Comparison of ENCODE assay signal across 7 cellular contexts in genomic region chr1:89046318-89047183, GRCh38. TPM values are rescaled to one million over a fixed set of nuclear protein-coding genes. Genes with fewer than 3 reads are reported as not detected.
DNase-seq lines count a peak whose midpoint lies in the region; ATAC-seq lines count a peak whose summit lies in the region.
"Not testable (repeated sequence)": the region's sequence is repeated elsewhere in the genome, so short reads cannot be mapped to it uniquely, and the experiment has no call there.

No MANE protein-coding gene starts in this region.

- in situ Hi-C loops in GM23248 (cut with MboI) = not testable (repeated sequence)

- H4K20me1 ChIP-seq in GM23248 (ENCODE audit: insufficient read depth) = not testable (repeated sequence)

- CTCF ChIA-PET in activated CD4-positive, alpha-beta memory T cell treated with anti-CD3 and anti-CD28 coated beads for 36 hours (lab: Charles Lee) = interaction anchor here (0.6 to 1.6 kb wide), 10 partner anchors 16 to 409 kb away, joined by 3 to 8 read pairs (median 4); partner anchors contain the start of genes GBP1 and GBP3

- H3K9me3 ChIP-seq in GM23248 (ENCODE audit: low read depth) = not testable (repeated sequence)

- peaks cover 16% of the 10 kb centered on the region for H3K9me3 Mint-ChIP-seq in activated CD4-positive, alpha-beta memory T cell treated with anti-CD3 and anti-CD28 coated beads for 36 hours
- not testable (repeated sequence) for H3K9me3 Mint-ChIP-seq in central memory CD8-positive, alpha-beta T cell; natural killer cell treated with Interleukin-12 subunit alpha and Interleukin-12 subunit beta and Interleukin-15 and Interleukin-18, amount 100 ng/mL, for 72 hours

- H3K36me3 ChIP-seq in GM23248 (ENCODE audit: low read depth) = not testable (repeated sequence)

- H3K4me3 ChIP-seq in GM23248 = not testable (repeated sequence)

- not testable (repeated sequence) for H3K4me2 ChIP-seq in GM23248 (ENCODE audit: unreplicated experiment)

- peaks cover 43% of the 10 kb centered on the region for H3K36me3 Mint-ChIP-seq in activated CD4-positive, alpha-beta memory T cell treated with anti-CD3 and anti-CD28 coated beads for 36 hours
- H3K36me3 Mint-ChIP-seq in central memory CD8-positive, alpha-beta T cell (ENCODE audit: insufficient read depth) = peaks cover 19% of the 10 kb centered on the region
- peaks cover 18% of the 10 kb centered on the region for H3K36me3 Mint-ChIP-seq in natural killer cell treated with Interleukin-12 subunit alpha and Interleukin-12 subunit beta and Interleukin-15 and Interleukin-18, amount 100 ng/mL, for 72 hours

- H2AFZ ChIP-seq in GM23248 = not testable (repeated sequence)

- H3K4me1 Mint-ChIP-seq in activated CD4-positive, alpha-beta memory T cell treated with anti-CD3 and anti-CD28 coated beads for 36 hours (ENCODE audit: low read depth); central memory CD8-positive, alpha-beta T cell: not testable (repeated sequence)
- H3K4me1 Mint-ChIP-seq in natural killer cell treated with Interleukin-12 subunit alpha and Interleukin-12 subunit beta and Interleukin-15 and Interleukin-18, amount 100 ng/mL, for 72 hours (ENCODE audit: low read depth in 2 of 2) = peaks cover 6 to 11% of the 10 kb centered on the region in 2 donors

- POLR2A ChIA-PET in activated CD4-positive, alpha-beta memory T cell treated with anti-CD3 and anti-CD28 coated beads for 36 hours (lab: Charles Lee) = interaction anchor here (0.8 to 1.6 kb wide), 8 partner anchors 12 to 404 kb away, joined by 3 to 8 read pairs (median 4); partner anchors contain the start of genes GBP1, GBP3 and GBP4

- not testable (repeated sequence) for H3K4me3 Mint-ChIP-seq in activated CD4-positive, alpha-beta memory T cell treated with anti-CD3 and anti-CD28 coated beads for 36 hours; central memory CD8-positive, alpha-beta T cell; natural killer cell treated with Interleukin-12 subunit alpha and Interleukin-12 subunit beta and Interleukin-15 and Interleukin-18, amount 100 ng/mL, for 72 hours

- not testable (repeated sequence) for H3K4me1 ChIP-seq in GM23248 (ENCODE audit: insufficient read depth)

- H3K79me2 ChIP-seq in GM23248 (ENCODE audit: insufficient read depth) = not testable (repeated sequence)

- not testable (repeated sequence) for H3K27ac ChIP-seq in GM23248

- not testable (repeated sequence) for H3K27me3 ChIP-seq in GM23248 (replicated peaks; ENCODE audit: insufficient read depth)

- H3K27me3 Mint-ChIP-seq in activated CD4-positive, alpha-beta memory T cell treated with anti-CD3 and anti-CD28 coated beads for 36 hours; central memory CD8-positive, alpha-beta T cell; natural killer cell treated with Interleukin-12 subunit alpha and Interleukin-12 subunit beta and Interleukin-15 and Interleukin-18, amount 100 ng/mL, for 72 hours: not testable (repeated sequence)

- not testable (repeated sequence) for H3F3A ChIP-seq in GM23248 (ENCODE audit: insufficient read depth)

- H3K27ac Mint-ChIP-seq in activated CD4-positive, alpha-beta memory T cell treated with anti-CD3 and anti-CD28 coated beads for 36 hours; central memory CD8-positive, alpha-beta T cell (ENCODE audit: low read depth); natural killer cell treated with Interleukin-12 subunit alpha and Interleukin-12 subunit beta and Interleukin-15 and Interleukin-18, amount 100 ng/mL, for 72 hours: not testable (repeated sequence)

- DNase-seq in GM23248 (peak; percentile 3), MV-4-11 (lab: John Stamatoyannopoulos, UW) (peak; percentile 11)
- peak; percentile 50 for DNase-seq in activated CD4-positive, alpha-beta memory T cell treated with anti-CD3 and anti-CD28 coated beads for 36 hours
- not testable (repeated sequence) for DNase-seq in central memory CD8-positive, alpha-beta T cell (ENCODE audit: low spot score in 2 of 2); natural killer cell treated with Interleukin-12 subunit alpha and Interleukin-12 subunit beta and Interleukin-15 and Interleukin-18, amount 100 ng/mL, for 72 hours (ENCODE audit: low spot score)

- not testable (repeated sequence) for H3K9me2 ChIP-seq in GM23248 (ENCODE audit: insufficient read depth)

- intact Hi-C loops in activated CD4-positive, alpha-beta memory T cell treated with anti-CD3 and anti-CD28 coated beads for 36 hours (cut with micrococcal nuclease) = loop anchor here (1.0 to 10.0 kb wide), 4 partner anchors 16 to 558 kb away; partner anchors contain the start of gene GBP3

- ATAC-seq in GM18870 (IDR thresholded peaks at IDR 0.05; ENCODE audit: unreplicated experiment) (peak; percentile 63), HG02885 (IDR thresholded peaks at IDR 0.05; ENCODE audit: poor library complexity, unreplicated experiment) (peak; percentile 70)
- peak; percentile 54 for ATAC-seq in central memory CD8-positive, alpha-beta T cell (replicated peaks; ENCODE audit: extremely low read depth, poor library complexity, severe bottlenecking)
- peak; percentile 91 to 92 for ATAC-seq in natural killer cell treated with Interleukin-12 subunit alpha and Interleukin-12 subunit beta and Interleukin-15 and Interleukin-18, amount 100 ng/mL, for 72 hours

- not testable (repeated sequence) for H3K9ac ChIP-seq in GM23248

- 85 to 91% methylated on average over 6 of the region's 6 CpGs for WGBS in GM23248 (ENCODE audit: low coverage in 1 of 2, low lambda C conversion rate in 2 of 2, missing lambda C conversion rate in 2 of 2), 2 experiments

RNA-seq across cellular contexts. Expression of gene GBP1, which starts 18.5 kb away (rescaled TPM):
- total RNA-seq in GM23248 (2014; rRNA removed; shearing (Covaris generic)) = 25.2 and 42.5 TPM in 2 replicates
- 18.4 and 19.2 TPM in 2 replicates for polyA plus RNA-seq in GM23248 (2016; fragmentation: Nextera tagmentation; extraction: Ambion mirVana)
- total RNA-seq in activated CD4-positive, alpha-beta memory T cell treated with anti-CD3 and anti-CD28 coated beads for 36 hours = 10 to 100 TPM; 66.9 to 67.9 TPM
- total RNA-seq in natural killer cell treated with Interleukin-12 subunit alpha and Interleukin-12 subunit beta and Interleukin-15 and Interleukin-18, amount 100 ng/mL, for 72 hours = 100 to 1,000 TPM; 154 to 241 TPM

RNA-seq across cellular contexts. Expression of gene GBP3, which starts 23.9 kb away (rescaled TPM):
- 59.9 and 63.5 TPM in 2 replicates for total RNA-seq in GM23248 (2014; rRNA removed; shearing (Covaris generic))
- polyA plus RNA-seq in GM23248 (2016; fragmentation: Nextera tagmentation; extraction: Ambion mirVana) = 29.9 and 33.1 TPM in 2 replicates
- 1 to 10 TPM; 4.5 to 5.7 TPM for total RNA-seq in activated CD4-positive, alpha-beta memory T cell treated with anti-CD3 and anti-CD28 coated beads for 36 hours
- 10 to 100 TPM; 36.6 to 88.6 TPM for total RNA-seq in natural killer cell treated with Interleukin-12 subunit alpha and Interleukin-12 subunit beta and Interleukin-15 and Interleukin-18, amount 100 ng/mL, for 72 hours

RNA-seq across cellular contexts. Expression of gene KYAT3, which starts 54.1 kb away (rescaled TPM):
- total RNA-seq in GM23248 (2014; rRNA removed; shearing (Covaris generic)) = 25.3 and 36.5 TPM in 2 replicates
- polyA plus RNA-seq in GM23248 (2016; fragmentation: Nextera tagmentation; extraction: Ambion mirVana) = 38.7 and 38.8 TPM in 2 replicates
- 10 to 100 TPM; 66.8 to 71.4 TPM for total RNA-seq in activated CD4-positive, alpha-beta memory T cell treated with anti-CD3 and anti-CD28 coated beads for 36 hours
- 10 to 100 TPM; 28.0 to 32.6 TPM for total RNA-seq in natural killer cell treated with Interleukin-12 subunit alpha and Interleukin-12 subunit beta and Interleukin-15 and Interleukin-18, amount 100 ng/mL, for 72 hours

RNA-seq across cellular contexts. Expression of gene RBMXL1, which starts 54.1 kb away (rescaled TPM):
- 7.1 and 9.4 TPM in 2 replicates for total RNA-seq in GM23248 (2014; rRNA removed; shearing (Covaris generic))
- polyA plus RNA-seq in GM23248 (2016; fragmentation: Nextera tagmentation; extraction: Ambion mirVana) = 8.0 and 8.4 TPM in 2 replicates
- total RNA-seq in activated CD4-positive, alpha-beta memory T cell treated with anti-CD3 and anti-CD28 coated beads for 36 hours = 10 to 100 TPM; 28.1 to 31.5 TPM
- 10 to 100 TPM; 30.1 to 30.9 TPM for total RNA-seq in natural killer cell treated with Interleukin-12 subunit alpha and Interleukin-12 subunit beta and Interleukin-15 and Interleukin-18, amount 100 ng/mL, for 72 hours
